ENCODE assay signal across 12 cellular contexts in the genomic region with DNA sequence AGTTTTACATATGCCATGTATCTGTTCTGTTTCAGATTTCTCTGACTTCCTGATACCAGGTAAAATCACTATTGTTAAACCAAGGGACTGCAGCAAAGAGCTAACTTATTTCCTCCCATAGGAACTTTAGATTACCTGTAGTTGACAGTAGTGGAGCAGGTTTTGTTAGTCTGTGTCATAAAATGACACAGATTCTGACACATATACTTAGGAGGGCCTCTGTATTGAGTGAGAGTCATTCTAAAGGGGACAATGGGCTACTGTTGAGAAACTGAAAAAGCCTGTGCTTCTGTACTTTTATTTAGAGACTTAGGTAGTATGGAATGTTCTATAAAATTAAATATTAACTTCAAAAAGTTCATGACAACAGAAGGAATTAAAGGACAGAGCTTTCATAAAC. TPM values are rescaled to one million over a fixed set of nuclear protein-coding genes. Genes with fewer than 3 reads are reported as not detected.
A peak's percentile ranks its signal among the peaks of the same experiment; 100 is the strongest.
DNase-seq lines count a peak whose midpoint lies in the region; ATAC-seq, FAIRE-seq and TF ChIP-seq lines count a peak whose summit lies in the region.
"Had no signal": no experiment of that assay in that cellular context is flagged by ENCODE, and none has a peak within 500 bp of the region (broad histone marks: within the 10 kb centered on the region; RNA-seq: fewer than 3 reads in every experiment).

No MANE protein-coding gene starts in this region.

- peaks cover 53% of the 10 kb centered on the region for H3K4me1 Mint-ChIP-seq in Calu3 (ENCODE audit: low read depth, unreplicated experiment)
- H3K4me1 Mint-ChIP-seq in neural crest cell: peaks cover 55% of the 10 kb centered on the region
- H3K4me1 Mint-ChIP-seq in CD4-positive, alpha-beta memory T cell: peaks cover 40 to 63% (median 52%) of the 10 kb centered on the region in 4 donors

- no peak for TF ChIP-seq EP300 in upper lobe of left lung (IDR thresholded peaks at IDR 0.05)

- POLR2A ChIA-PET in CD4-positive, alpha-beta memory T cell (lab: Charles Lee; ENCODE audit: partially characterized antibody): interaction anchor here (0.7 to 1.0 kb wide), 2 partner anchors 114 to 309 kb away, joined by 3 read pairs; partner anchors contain the start of gene TGOLN2

- FAIRE-seq in colon (lab: Jason Lieb, UNC): peak; percentile 5
- FAIRE-seq: GM12878 had no signal

- H3K27me3 Mint-ChIP-seq in Calu3 (ENCODE audit: unreplicated experiment): no peaks in the 10 kb centered on the region
- H3K27me3 Mint-ChIP-seq in neural crest cell (ENCODE audit: low read depth): no peaks in the 10 kb centered on the region
- H3K27me3 Mint-ChIP-seq in CD4-positive, alpha-beta memory T cell: no peaks in the 10 kb centered on the region
- H3K27me3 Mint-ChIP-seq: CD4-positive, alpha-beta T cell had no signal

- DNase-seq in Calu3 (peak; percentile 49), LoVo (ENCODE audit: low spot score) (peak; percentile 71), neural crest cell (ENCODE audit: low read depth, low spot score) (no peak), sciatic nerve (ENCODE audit: low spot score) (no peak), upper lobe of left lung (no peak)
- no peak for DNase-seq in CD4-positive, alpha-beta memory T cell
- DNase-seq: CD4-positive, alpha-beta T cell; NCI-H1694 treated with DMSO at 0.1 percent for 48 hours; NCI-H510A treated with DMSO at 0.1 percent for 48 hours; stimulated activated naive CD4-positive, alpha-beta T cell treated with Interleukin-2 at 50 U/mL for 16 hours had no signal

- ATAC-seq in sciatic nerve (no peak), upper lobe of left lung (ENCODE audit: low FRiP score in 2 of 2) (no peak)
- ATAC-seq: GM12878 had no signal

- peak overlapping the region; percentile 39 for H3K27ac Mint-ChIP-seq in Calu3 (ENCODE audit: unreplicated experiment)
- H3K27ac Mint-ChIP-seq in neural crest cell (ENCODE audit: unreplicated experiment): no peak overlapping the region
- peak overlapping the region in 3 of 7 donors; percentile 9 to 70 (median 35) for H3K27ac Mint-ChIP-seq in CD4-positive, alpha-beta memory T cell
- H3K27ac Mint-ChIP-seq: CD4-positive, alpha-beta T cell had no signal

- no peak overlapping the region for H3K27ac ChIP-seq in CD4-positive, alpha-beta memory T cell (ENCODE audit: low read depth, low read length)
- H3K27ac ChIP-seq in upper lobe of left lung: no peak overlapping the region

- no TSS peak for BruUV-seq in Calu3 (replicated peaks; lab: Mats Ljungman, UMichigan)

- H3K36me3 ChIP-seq in CD4-positive, alpha-beta memory T cell (ENCODE audit: insufficient read depth, low read length): no peaks in the 10 kb centered on the region
- H3K36me3 ChIP-seq in upper lobe of left lung: peaks cover 0 to 4% (median 0%) of the 10 kb centered on the region in 4 donors

- H3K4me3 Mint-ChIP-seq in Calu3 (ENCODE audit: low read depth, unreplicated experiment): no peak overlapping the region
- H3K4me3 Mint-ChIP-seq in neural crest cell: peak overlapping the region; percentile 29
- H3K4me3 Mint-ChIP-seq in CD4-positive, alpha-beta memory T cell: no peak overlapping the region
- H3K4me3 Mint-ChIP-seq: CD4-positive, alpha-beta T cell had no signal

- no peaks in the 10 kb centered on the region for H3K27me3 ChIP-seq in CD4-positive, alpha-beta memory T cell (ENCODE audit: insufficient read depth, low read length)
- no peaks in the 10 kb centered on the region for H3K27me3 ChIP-seq in upper lobe of left lung

- intact Hi-C loops in Calu3 (cut with micrococcal nuclease; ENCODE audit: unreplicated experiment): no loop called here
- intact Hi-C loops in sciatic nerve (cut with DNase I): no loop called here
- intact Hi-C loops in CD4-positive, alpha-beta memory T cell (cut with micrococcal nuclease): no loop called here

- CTCF ChIA-PET in Calu3 (lab: Charles Lee): interaction anchor here (0.6 to 1.5 kb wide), 5 partner anchors 22 to 114 kb away, joined by 3 to 6 read pairs (median 4); no protein-coding TSS in a partner anchor
- CTCF ChIA-PET in CD4-positive, alpha-beta memory T cell (lab: Charles Lee; ENCODE audit: partially characterized antibody): interaction anchor here (1.0 kb wide), 1 partner anchor 85 kb away, joined by 3 read pairs; no protein-coding TSS in a partner anchor

- no peak for TF ChIP-seq POLR2A in upper lobe of left lung (IDR thresholded peaks at IDR 0.05)

- peaks cover 30% of the 10 kb centered on the region for H3K36me3 Mint-ChIP-seq in Calu3 (ENCODE audit: insufficient read depth, unreplicated experiment)
- H3K36me3 Mint-ChIP-seq in neural crest cell (ENCODE audit: low read depth): peaks cover 10% of the 10 kb centered on the region
- H3K36me3 Mint-ChIP-seq in CD4-positive, alpha-beta memory T cell: peaks cover 11 to 14% of the 10 kb centered on the region in 2 donors

- H3K9me3 Mint-ChIP-seq in Calu3 (ENCODE audit: low read depth, unreplicated experiment) (no peaks in the 10 kb centered on the region), neural crest cell (no peaks in the 10 kb centered on the region)
- H3K9me3 Mint-ChIP-seq in CD4-positive, alpha-beta memory T cell: no peaks in the 10 kb centered on the region
- H3K9me3 Mint-ChIP-seq: CD4-positive, alpha-beta T cell had no signal

- TF ChIP-seq CTCF in Calu3 (IDR thresholded peaks at IDR 0.05; ENCODE audit: unreplicated experiment): no peak
- TF ChIP-seq CTCF in neural crest cell (conservative IDR thresholded peaks at IDR 0.05): no peak
- no peak for TF ChIP-seq CTCF in upper lobe of left lung (IDR thresholded peaks at IDR 0.05)

- peaks cover 30% of the 10 kb centered on the region for H3K4me1 ChIP-seq in CD4-positive, alpha-beta memory T cell (ENCODE audit: insufficient read depth, low read length)
- peaks cover 25 to 36% (median 31%) of the 10 kb centered on the region in 4 donors for H3K4me1 ChIP-seq in upper lobe of left lung

- H3K4me3 ChIP-seq in CD4-positive, alpha-beta memory T cell (ENCODE audit: low read length in 2 of 2): no peak overlapping the region
- H3K4me3 ChIP-seq in upper lobe of left lung: no peak overlapping the region
- H3K4me3 ChIP-seq: GM12878 had no signal

- H3K9me3 ChIP-seq in CD4-positive, alpha-beta memory T cell (ENCODE audit: control insufficient read depth in 1 of 2, low read length in 2 of 2): no peaks in the 10 kb centered on the region
- H3K9me3 ChIP-seq in upper lobe of left lung: no peaks in the 10 kb centered on the region

RNA-seq across cellular contexts. Expression of gene KCMF1, which starts 48.2 kb away (rescaled TPM):
- total RNA-seq in Calu3 (2022) (68.0 and 69.8 TPM in 2 replicates), neural crest cell (57.0 and 61.2 TPM in 2 replicates), sciatic nerve (64.8 TPM), upper lobe of left lung (10 to 100 TPM in 5 of 6 donors, 1 to 10 TPM in 1; 6.3 to 76.6 (median 47.8) TPM)
- total RNA-seq in CD4-positive, alpha-beta memory T cell: 10 to 100 TPM; 59.8 to 62.7 TPM
- 10 to 100 TPM; 25.8 to 34.6 TPM for polyA plus RNA-seq in CD4-positive, alpha-beta memory T cell

Comparison
In these comparisons a context has a peak if more than half of its experiments do, and no peak if none do; other contexts are left out.
1. DNase-seq: peak in Calu3 (single experiment) and LoVo (single experiment); none in neural crest cell (single experiment), sciatic nerve (single experiment), CD4-positive, alpha-beta memory T cell (0 of 5) and upper lobe of left lung (0 of 2).